In the genomic region with DNA sequence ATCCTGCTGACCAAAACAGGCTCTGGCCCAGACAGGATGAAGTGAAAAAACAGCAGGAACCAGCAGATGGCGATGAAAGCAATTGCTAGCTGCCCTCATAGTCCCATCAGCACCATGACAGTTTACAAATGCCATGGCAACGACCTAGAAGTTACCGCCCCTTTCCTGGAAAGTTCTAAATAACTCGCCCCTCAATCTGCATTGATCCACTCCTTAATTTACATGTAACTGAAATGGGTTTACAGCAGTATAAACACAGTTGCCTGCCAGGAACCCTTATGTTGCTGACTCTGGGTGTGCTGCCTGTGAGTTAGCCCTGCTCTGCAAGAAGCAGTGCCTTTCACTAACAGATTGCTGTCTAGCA, we compare ENCODE assay signal across 9 cellular contexts.
DNase-seq lines count a peak whose midpoint lies in the region; ATAC-seq and TF ChIP-seq lines count a peak whose summit lies in the region.
"Had no signal": no experiment of that assay in that cellular context is flagged by ENCODE, and none has a peak within 500 bp of the region (broad histone marks: within the 10 kb centered on the region; RNA-seq: fewer than 3 reads in every experiment).

No MANE protein-coding gene starts in this region.

- TF ChIP-seq EP300 in upper lobe of left lung (IDR thresholded peaks at IDR 0.05): no peak

- no peak overlapping the region for H3K4me3 Mint-ChIP-seq in memory B cell

- no peaks in the 10 kb centered on the region for H3K79me2 ChIP-seq in KMS-11 (ENCODE audit: insufficient read depth, low read depth)

- ATAC-seq in GM21447 (IDR thresholded peaks at IDR 0.05; ENCODE audit: unreplicated experiment) (peak; percentile 85), memory B cell (ENCODE audit: low read depth) (peak; percentile 73), upper lobe of left lung (ENCODE audit: low FRiP score in 2 of 2) (peak; percentile 58 to 69)

- no peaks in the 10 kb centered on the region for H4K20me1 ChIP-seq in KMS-11 (ENCODE audit: insufficient read depth)

- H3K4me1 Mint-ChIP-seq in memory B cell: peaks cover 2% of the 10 kb centered on the region

- no peaks in the 10 kb centered on the region for H3K9me3 ChIP-seq in upper lobe of left lung

- WGBS in upper lobe of left lung, 2 donors: 2 to 3% methylated on average over 4 of the region's 4 CpGs

- no peak overlapping the region for H3K27ac ChIP-seq in KMS-11
- H3K27ac ChIP-seq in upper lobe of left lung: no peak overlapping the region
- H3K27ac ChIP-seq: epithelial cell of prostate had no signal

- H2AFZ ChIP-seq in KMS-11 (ENCODE audit: low read depth): no peak overlapping the region; the same call in 1 of the 2 replicates

- no peaks in the 10 kb centered on the region for H3K36me3 ChIP-seq in KMS-11 (ENCODE audit: insufficient read depth)
- H3K36me3 ChIP-seq in upper lobe of left lung: no peaks in the 10 kb centered on the region

- H3K4me1 ChIP-seq in KMS-11 (ENCODE audit: low read depth, poor library complexity, severe bottlenecking) (peaks cover 7% of the 10 kb centered on the region), upper lobe of left lung (no peaks in the 10 kb centered on the region)

- H3K27me3 ChIP-seq in KMS-11 (ENCODE audit: insufficient read depth, low read depth) (no peaks in the 10 kb centered on the region), upper lobe of left lung (no peaks in the 10 kb centered on the region)

- no peak overlapping the region for H3K4me2 ChIP-seq in KMS-11

- TF ChIP-seq POLR2A in upper lobe of left lung (IDR thresholded peaks at IDR 0.05): no peak

- no peak overlapping the region for H3K9ac ChIP-seq in KMS-11

- DNase-seq in SHP77 (lab: John Stamatoyannopoulos, UW): peak; percentile 11 to 41
- DNase-seq in SHP77 treated with DMSO at 0.1 percent for 48 hours (lab: John Stamatoyannopoulos, UW): no peak
- DNase-seq in SK-N-DZ (ENCODE audit: low spot score): peak; percentile 26
- peak; percentile 51 for DNase-seq in dedifferentiated amniotic fluid mesenchymal stem cell (ENCODE audit: extremely low spot score)
- DNase-seq in memory B cell (ENCODE audit: low spot score in 2 of 2): peak in 1 of 2 donors; percentile 7
- peak in 1 of 2 donors; percentile 44 for DNase-seq in upper lobe of left lung

- no peaks in the 10 kb centered on the region for H3K9me3 Mint-ChIP-seq in memory B cell

- H3K27ac Mint-ChIP-seq in memory B cell: peak overlapping the region; percentile 71

- H3K4me3 ChIP-seq in KMS-11 (IDR thresholded peaks at IDR 0.05; ENCODE audit: insufficient read depth, low read depth, low read length) (no peak overlapping the region), upper lobe of left lung (no peak overlapping the region)

- H3K36me3 Mint-ChIP-seq in memory B cell: peaks cover 39% of the 10 kb centered on the region

- H3K27me3 Mint-ChIP-seq in memory B cell: no peaks in the 10 kb centered on the region

- peak; percentile 80 for TF ChIP-seq CTCF in KMS-11 (conservative IDR thresholded peaks at IDR 0.05; ENCODE audit: low read depth, low read length)
- peak; percentile 31 to 55 (median 40) for TF ChIP-seq CTCF in upper lobe of left lung (IDR thresholded peaks at IDR 0.05)
